11 cellular contexts compared by ENCODE assay signal in genomic region chr2:42975358-42975717, GRCh38.
DNase-seq lines count a peak whose midpoint lies in the region; ATAC-seq, FAIRE-seq and TF ChIP-seq lines count a peak whose summit lies in the region.
"Had no signal": no experiment of that assay in that cellular context is flagged by ENCODE, and none has a peak within 500 bp of the region (broad histone marks: within the 10 kb centered on the region; RNA-seq: fewer than 3 reads in every experiment).

No MANE protein-coding gene starts in this region.

- no peaks in the 10 kb centered on the region for H4K20me1 ChIP-seq in osteoblast (ENCODE audit: insufficient read depth, low read length)

- H3K27ac ChIP-seq in AG04450 (ENCODE audit: low read depth, low read length): peak overlapping the region; percentile 47
- H3K27ac ChIP-seq in RWPE1: peak overlapping the region; percentile 81
- H3K27ac ChIP-seq in osteoblast (ENCODE audit: low read depth, low read length): peak overlapping the region; percentile 65

- H3K4me3 Mint-ChIP-seq in effector memory CD8-positive, alpha-beta T cell: no peak overlapping the region
- H3K4me3 Mint-ChIP-seq: activated T-cell treated with anti-CD3 and anti-CD28 coated beads, Interleukin-2, amount 50 U/mL, for 4 hours; CD4-positive, alpha-beta memory T cell had no signal

- H3K36me3 ChIP-seq in osteoblast (ENCODE audit: insufficient read depth, low read length): no peaks in the 10 kb centered on the region

- no peak for TF ChIP-seq CTCF in AG04450 (IDR thresholded peaks at IDR 0.05; ENCODE audit: low read depth, low read length)
- TF ChIP-seq CTCF in RWPE1 (conservative IDR thresholded peaks at IDR 0.05; ENCODE audit: low read depth): peak; percentile 49; the same call in 1 of the 2 replicates
- TF ChIP-seq CTCF in fibroblast of pulmonary artery (IDR thresholded peaks at IDR 0.05; ENCODE audit: low read length, missing control alignments): no peak
- TF ChIP-seq CTCF in osteoblast (IDR thresholded peaks at IDR 0.05; ENCODE audit: extremely low read depth, low read depth, low read length): no peak

- no peaks in the 10 kb centered on the region for H3K36me3 Mint-ChIP-seq in effector memory CD8-positive, alpha-beta T cell (ENCODE audit: insufficient read depth)
- H3K36me3 Mint-ChIP-seq: CD4-positive, alpha-beta memory T cell had no signal

- POLR2A ChIA-PET in AG04450 (lab: Yijun Ruan, JAX): interaction anchor here (0.7 to 2.3 kb wide), 5 partner anchors 31 to 252 kb away, joined by 4 to 15 read pairs (median 6); partner anchors contain the start of gene ZFP36L2
- POLR2A ChIA-PET in RWPE1 (lab: Yijun Ruan, JAX; ENCODE audit: low non-redundant PET): no interaction called here

- peaks cover 0 to 8% of the 10 kb centered on the region in 2 donors for H3K27me3 Mint-ChIP-seq in effector memory CD8-positive, alpha-beta T cell
- H3K27me3 Mint-ChIP-seq: CD4-positive, alpha-beta memory T cell had no signal

- peak overlapping the region; percentile 83 for H3K4me2 ChIP-seq in osteoblast (ENCODE audit: insufficient read depth, low read length)

- H3K4me3 ChIP-seq in AG04450 (ENCODE audit: low read depth, low read length) (peak overlapping the region; percentile 47), fibroblast of pulmonary artery (replicated peaks; ENCODE audit: low read depth, low read length) (peak overlapping the region; percentile 37), osteoblast (ENCODE audit: insufficient read depth, low read length) (peak overlapping the region; percentile 67)

- peak overlapping the region; percentile 92 for H2AFZ ChIP-seq in osteoblast (ENCODE audit: low read length)

- H3K27ac Mint-ChIP-seq in effector memory CD8-positive, alpha-beta T cell: no peak overlapping the region
- H3K27ac Mint-ChIP-seq: CD4-positive, alpha-beta memory T cell had no signal

- H3K9me3 Mint-ChIP-seq in effector memory CD8-positive, alpha-beta T cell: no peaks in the 10 kb centered on the region
- H3K9me3 Mint-ChIP-seq: activated T-cell treated with anti-CD3 and anti-CD28 coated beads, Interleukin-2, amount 50 U/mL, for 4 hours; CD4-positive, alpha-beta memory T cell had no signal

- peaks cover 26% of the 10 kb centered on the region for H3K4me1 ChIP-seq in osteoblast (ENCODE audit: insufficient read depth, low read length)

- CTCF ChIA-PET in AG04450 (lab: Charles Lee): interaction anchor here (1.0 to 3.6 kb wide), 10 partner anchors 11 to 566 kb away, joined by 3 to 32 read pairs (median 10); partner anchors contain the start of gene ZFP36L2
- CTCF ChIA-PET in RWPE1 (lab: Yijun Ruan, JAX): interaction anchor here (0.5 to 1.9 kb wide), 24 partner anchors 10 to 566 kb away, joined by 3 to 29 read pairs (median 4); partner anchors contain the start of gene ZFP36L2

- no peak for FAIRE-seq in RCC 7860 (lab: Jason Lieb, UNC)
- FAIRE-seq: GM19239 had no signal

- H3K27me3 ChIP-seq in AG04450 (ENCODE audit: control insufficient read depth, insufficient read depth, low read length) (no peaks in the 10 kb centered on the region), osteoblast (ENCODE audit: insufficient read depth, low read length) (no peaks in the 10 kb centered on the region)

- no peak for DNase-seq in AG04450 (ENCODE audit: low read depth, low spot score)
- no peak for DNase-seq in RWPE1 (ENCODE audit: low spot score)
- no peak for DNase-seq in fibroblast of pulmonary artery (ENCODE audit: low read depth)
- no peak for DNase-seq in osteoblast (ENCODE audit: insufficient read length, low spot score, missing footprints)
- no peak for DNase-seq in NCI-H2227 (lab: John Stamatoyannopoulos, UW; ENCODE audit: unreplicated experiment)
- DNase-seq in RCC 7860 (ENCODE audit: low spot score): no peak
- no peak for DNase-seq in effector memory CD8-positive, alpha-beta T cell
- DNase-seq in midbrain (lab: John Stamatoyannopoulos, UW): no peak

- H3K79me2 ChIP-seq in osteoblast (ENCODE audit: insufficient read depth, low read length): no peaks in the 10 kb centered on the region

- no peak for ATAC-seq in effector memory CD8-positive, alpha-beta T cell (replicated peaks)

- H3K4me1 Mint-ChIP-seq in effector memory CD8-positive, alpha-beta T cell (ENCODE audit: low read depth in 2 of 2): peaks cover 0 to 2% of the 10 kb centered on the region in 2 donors

- H3K9me3 ChIP-seq in AG04450 (ENCODE audit: control insufficient read depth, insufficient read depth, low read length) (peaks cover 3% of the 10 kb centered on the region), osteoblast (ENCODE audit: low read depth, low read length) (no peaks in the 10 kb centered on the region)
